17 cellular contexts compared by ENCODE assay signal in genomic region chr1:15080328-15081033, GRCh38.
"Had no signal": no experiment of that assay in that cellular context is flagged by ENCODE, and none has a peak within 500 bp of the region (broad histone marks: within the 10 kb centered on the region; RNA-seq: fewer than 3 reads in every experiment).

No MANE protein-coding gene starts in this region.

- DNase-seq: colonic mucosa; dermis blood vessel endothelial cell; endodermal cell; erythroblast; foreskin keratinocyte; left colon; mesendoderm; naive B cell; stimulated activated CD4-positive, alpha-beta T cell treated with anti-CD3 and anti-CD28 coated beads, Interleukin-2, amount 100 ng/mL, for 48 hours; testis; upper lobe of right lung had no signal

- H3K4me3 ChIP-seq: colonic mucosa, smooth muscle cell, testis, tibial nerve, upper lobe of right lung, vagina had no signal

- H3K4me2 ChIP-seq: smooth muscle cell had no signal

- H3K27ac Mint-ChIP-seq: endodermal cell; stimulated activated naive CD8-positive, alpha-beta T cell treated with anti-CD3 and anti-CD28 coated beads, Interleukin-15, Interleukin-2, amounts not matched to agents 100 ng/mL and 50 ng/mL, for 24 hours had no signal

- FAIRE-seq: endothelial cell of umbilical vein had no signal

- H3K4me3 Mint-ChIP-seq: endodermal cell; naive B cell; neural crest cell; stimulated activated naive CD8-positive, alpha-beta T cell treated with anti-CD3 and anti-CD28 coated beads, Interleukin-15, Interleukin-2, amounts not matched to agents 100 ng/mL and 50 ng/mL, for 24 hours had no signal

- ATAC-seq: foreskin keratinocyte, left colon had no signal

- H3K36me3 ChIP-seq: colonic mucosa, tibial nerve, upper lobe of right lung, vagina had no signal

- H3K4me1 ChIP-seq: colonic mucosa, foreskin keratinocyte, testis, tibial nerve, upper lobe of right lung, vagina had no signal

- H3K9me3 Mint-ChIP-seq: endodermal cell; naive B cell; neural crest cell; stimulated activated naive CD8-positive, alpha-beta T cell treated with anti-CD3 and anti-CD28 coated beads, Interleukin-15, Interleukin-2, amounts not matched to agents 100 ng/mL and 50 ng/mL, for 24 hours had no signal

- H3K27ac ChIP-seq: colonic mucosa, foreskin keratinocyte, testis, upper lobe of right lung, vagina had no signal

- H3K4me1 Mint-ChIP-seq: endodermal cell, naive B cell, neural crest cell had no signal

- H3K27me3 ChIP-seq: colonic mucosa, foreskin keratinocyte, testis, tibial nerve, upper lobe of right lung, vagina had no signal

- H3K36me3 Mint-ChIP-seq: naive B cell had no signal

- H3K9me3 ChIP-seq: colonic mucosa, testis, tibial nerve, upper lobe of right lung, vagina had no signal

- H3K27me3 Mint-ChIP-seq: stimulated activated naive CD8-positive, alpha-beta T cell treated with anti-CD3 and anti-CD28 coated beads, Interleukin-15, Interleukin-2, amounts not matched to agents 100 ng/mL and 50 ng/mL, for 24 hours had no signal
